Comparison of ENCODE assay signal across 7 cellular contexts in genomic region chr20:56782814-56783213, GRCh38.
DNase-seq lines count a peak whose midpoint lies in the region; TF ChIP-seq lines count a peak whose summit lies in the region.
"Not testable (repeated sequence)": the region's sequence is repeated elsewhere in the genome, so short reads cannot be mapped to it uniquely, and the experiment has no call there.

No MANE protein-coding gene starts in this region.

- not testable (repeated sequence) for H3K27me3 ChIP-seq in esophagus muscularis mucosa, tibial nerve
- peaks cover 0 to 11% of the 10 kb centered on the region in 2 experiments for H3K27me3 ChIP-seq in mesenchymal stem cell (ENCODE audit: control insufficient read depth in 1 of 2, insufficient read depth in 1 of 2, low read length in 2 of 2)

- DNase-seq in AG10803 (ENCODE audit: low read depth) (peak; percentile 61), amniotic epithelial cell (ENCODE audit: low read depth) (peak; percentile 24), fibroblast of peridontal ligament (ENCODE audit: extremely low read depth) (peak; percentile 43), tibial nerve (ENCODE audit: low spot score in 2 of 2) (peak; percentile 15 to 27)
- DNase-seq in esophagus muscularis mucosa (ENCODE audit: extremely low spot score); mesenchymal stem cell: not testable (repeated sequence)

- TF ChIP-seq EP300 in esophagus muscularis mucosa (IDR thresholded peaks at IDR 0.05); tibial nerve (IDR thresholded peaks at IDR 0.05): not testable (repeated sequence)

- intact Hi-C loops in esophagus muscularis mucosa (cut with DNase I): not testable (repeated sequence)

- not testable (repeated sequence) for TF ChIP-seq CTCF in AG10803 (conservative IDR thresholded peaks at IDR 0.05; ENCODE audit: low read length); HEK293 (tag by site-specific recombination; IDR thresholded peaks at IDR 0.05); esophagus muscularis mucosa (IDR thresholded peaks at IDR 0.05); tibial nerve (IDR thresholded peaks at IDR 0.05)

- not testable (repeated sequence) for H2BK12ac ChIP-seq in mesenchymal stem cell (ENCODE audit: low read length in 2 of 2)

- H4K91ac ChIP-seq in mesenchymal stem cell (ENCODE audit: low read length): not testable (repeated sequence)

- not testable (repeated sequence) for H3K4me1 ChIP-seq in HEK293 (ENCODE audit: control insufficient read depth, insufficient read depth, low read length); mesenchymal stem cell (ENCODE audit: control insufficient read depth, insufficient read depth, low read depth, low read length); tibial nerve
- H3K4me1 ChIP-seq in esophagus muscularis mucosa: peaks cover 0 to 20% (median 10%) of the 10 kb centered on the region in 4 donors

- H2BK120ac ChIP-seq in mesenchymal stem cell (ENCODE audit: low read depth, low read length): not testable (repeated sequence)

- H2BK15ac ChIP-seq in mesenchymal stem cell (ENCODE audit: low read depth, poor library complexity, severe bottlenecking): not testable (repeated sequence)

- not testable (repeated sequence) for H3K4ac ChIP-seq in mesenchymal stem cell (ENCODE audit: low read depth in 1 of 2, low read length in 2 of 2)

- not testable (repeated sequence) for H4K8ac ChIP-seq in mesenchymal stem cell (ENCODE audit: low read length)

- H3K9ac ChIP-seq in mesenchymal stem cell (ENCODE audit: low read length): peak overlapping the region; percentile 27

- H3K9me3 ChIP-seq in HEK293 (ENCODE audit: control insufficient read depth, insufficient read depth, low read depth, low read length); esophagus muscularis mucosa; mesenchymal stem cell (ENCODE audit: control insufficient read depth, low read length); tibial nerve: not testable (repeated sequence)

- POLR2A ChIA-PET in HEK293 (lab: Yijun Ruan, JAX): not testable (repeated sequence)

- not testable (repeated sequence) for H3K4me2 ChIP-seq in mesenchymal stem cell (ENCODE audit: low read length, poor library complexity, severe bottlenecking)

- H2AK5ac ChIP-seq in mesenchymal stem cell (ENCODE audit: low read length, severe bottlenecking): not testable (repeated sequence)

- H3K4me3 ChIP-seq in AG10803 (ENCODE audit: low read length); HEK293 (ENCODE audit: low read depth, low read length); esophagus muscularis mucosa; tibial nerve: not testable (repeated sequence)
- H3K4me3 ChIP-seq in mesenchymal stem cell (ENCODE audit: insufficient read depth in 1 of 2, low read depth in 1 of 2, low read length in 2 of 2): peak overlapping the region in 1 of 2 experiments; percentile 43

- not testable (repeated sequence) for H3K18ac ChIP-seq in mesenchymal stem cell (ENCODE audit: low read depth in 1 of 2, low read length in 2 of 2)

- H3K27ac ChIP-seq in HEK293 (ENCODE audit: extremely low read depth, low read depth, low read length); mesenchymal stem cell (ENCODE audit: low read length, poor library complexity, severe bottlenecking); tibial nerve: not testable (repeated sequence)
- peak overlapping the region; percentile 36 to 60 (median 54) for H3K27ac ChIP-seq in esophagus muscularis mucosa (replicated peaks in 1 of 4)

- not testable (repeated sequence) for H2BK5ac ChIP-seq in mesenchymal stem cell (ENCODE audit: low read depth, low read length, poor library complexity, severe bottlenecking)

- TF ChIP-seq POLR2A in esophagus muscularis mucosa (IDR thresholded peaks at IDR 0.05; ENCODE audit: low read depth); tibial nerve (IDR thresholded peaks at IDR 0.05): not testable (repeated sequence)

- CTCF ChIA-PET in HEK293 (lab: Yijun Ruan, JAX): interaction anchor here (0.7 kb wide), 1 partner anchor 117 kb away, joined by 3 read pairs; no protein-coding TSS in a partner anchor

- H3K14ac ChIP-seq in mesenchymal stem cell (ENCODE audit: low read length in 2 of 2): not testable (repeated sequence)

- WGBS in esophagus muscularis mucosa: 71% methylated on average over 11 of the region's 11 CpGs
- 96% methylated on average over 11 of the region's 11 CpGs for WGBS in mesenchymal stem cell
- WGBS in tibial nerve, 2 donors: 86 to 88% methylated on average over 11 of the region's 11 CpGs

- not testable (repeated sequence) for H2AFZ ChIP-seq in mesenchymal stem cell (ENCODE audit: low read depth, low read length)

- H3K23ac ChIP-seq in mesenchymal stem cell (ENCODE audit: low read length in 2 of 2): not testable (repeated sequence)

- not testable (repeated sequence) for H3K79me1 ChIP-seq in mesenchymal stem cell (replicated peaks; ENCODE audit: low read length, poor library complexity, severe bottlenecking)

- H3K36me3 ChIP-seq in HEK293 (ENCODE audit: control insufficient read depth in 2 of 2, insufficient read depth in 1 of 2, low read length in 2 of 2); esophagus muscularis mucosa; mesenchymal stem cell (ENCODE audit: control insufficient read depth in 1 of 2, insufficient read depth in 2 of 2, low read depth in 1 of 2, low read length in 2 of 2); tibial nerve: not testable (repeated sequence)

TF ChIP-seq in HEK293, 187 proteins besides CTCF, POLR2A, EP300 and RAD21:
- TF ChIP-seq EGR2 (tag by site-specific recombination; IDR thresholded peaks at IDR 0.05; ENCODE audit: low read depth): peak; percentile 27; the same call in 1 of the 2 replicates
- 0 out of 2 replicates have a peak, but pooled peaks have one; percentile 6 for TF ChIP-seq ZFHX2 (tag by site-specific recombination; conservative IDR thresholded peaks at IDR 0.05)
